8 cellular contexts compared by ENCODE assay signal in the genomic region with DNA sequence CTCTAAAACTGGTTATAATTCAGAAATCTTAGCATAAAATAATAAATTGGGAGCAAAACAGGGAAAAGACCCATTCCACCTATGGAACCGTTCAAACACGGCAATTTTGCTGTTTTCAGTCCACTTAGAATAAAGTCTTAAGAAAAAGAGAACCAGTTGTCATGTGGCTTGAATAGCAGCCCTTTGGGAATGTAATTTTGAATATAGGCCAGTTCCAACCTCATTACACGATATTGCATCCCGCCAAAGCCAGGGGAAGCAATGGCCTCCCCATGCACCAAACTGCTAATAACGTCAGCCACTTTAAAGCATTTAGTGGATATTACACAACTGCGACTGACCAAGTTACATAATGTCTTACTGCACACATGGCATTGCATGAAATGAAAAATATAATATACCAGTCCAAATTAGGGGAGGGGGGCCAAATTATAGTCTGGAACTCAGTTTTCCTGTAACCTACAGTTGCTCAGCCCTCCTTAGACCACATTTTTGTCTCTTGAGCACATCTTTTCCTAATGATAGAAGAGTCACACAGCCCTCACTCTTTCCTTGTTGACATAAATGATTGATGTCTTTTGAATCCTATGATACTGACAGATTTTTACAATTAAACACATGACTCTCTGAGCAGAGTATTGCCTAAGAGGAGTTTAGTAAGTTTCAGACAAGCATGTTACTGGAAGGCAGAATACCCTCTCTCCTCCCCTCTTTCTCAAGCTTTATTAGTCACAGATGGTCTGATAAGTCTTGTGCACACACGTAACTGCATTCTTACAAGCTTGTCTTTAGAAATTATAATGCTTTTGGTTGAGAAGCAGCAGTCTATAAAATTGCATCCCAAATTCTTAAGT. TPM values are rescaled to one million over a fixed set of nuclear protein-coding genes. Genes with fewer than 3 reads are reported as not detected.
A peak's percentile ranks its signal among the peaks of the same experiment; 100 is the strongest.
DNase-seq lines count a peak whose midpoint lies in the region; ATAC-seq, FAIRE-seq and TF ChIP-seq lines count a peak whose summit lies in the region.

No MANE protein-coding gene starts in this region.

- no peaks in the 10 kb centered on the region for H3K9me3 ChIP-seq in OCI-LY7 (ENCODE audit: low read length)

- POLR2A ChIA-PET in OCI-LY7 (lab: Charles Lee), result no interaction called here

- H3K27ac Mint-ChIP-seq in dendritic cell treated with granulocyte-macrophage colony-stimulating factor and Interleukin-4, amounts not matched to agents 40 ng/mL and 50 ng/mL, for 4 days, result peak overlapping the region; percentile 96

- ATAC-seq in GM21737 (IDR thresholded peaks at IDR 0.05; ENCODE audit: unreplicated experiment), result no peak

- H3K36me3 ChIP-seq in OCI-LY7 (ENCODE audit: insufficient read depth, low read length), result no peaks in the 10 kb centered on the region

- CTCF ChIA-PET in OCI-LY7 (lab: Charles Lee; ENCODE audit: unreplicated experiment), result no interaction called here

- H4K20me1 ChIP-seq in OCI-LY7 (ENCODE audit: insufficient read depth, low read length), result no peaks in the 10 kb centered on the region

- H3K9me3 Mint-ChIP-seq in dendritic cell treated with granulocyte-macrophage colony-stimulating factor and Interleukin-4, amounts not matched to agents 40 ng/mL and 50 ng/mL, for 4 days, result no peaks in the 10 kb centered on the region

- H3K79me2 ChIP-seq in OCI-LY7 (ENCODE audit: insufficient read depth, low read depth, low read length), result no peaks in the 10 kb centered on the region

- H3K9me2 ChIP-seq in OCI-LY7 (ENCODE audit: insufficient read depth, low read length), result no peaks in the 10 kb centered on the region

- intact Hi-C loops in dendritic cell treated with granulocyte-macrophage colony-stimulating factor and Interleukin-4, amounts not matched to agents 40 ng/mL and 50 ng/mL, for 4 days (cut with micrococcal nuclease), result no loop called here
- intact Hi-C loops in OCI-LY7 (cut with micrococcal nuclease; ENCODE audit: unreplicated experiment), result no loop called here

- H3K4me1 ChIP-seq in OCI-LY7 (ENCODE audit: insufficient read depth, low read length, poor library complexity, severe bottlenecking), result no peaks in the 10 kb centered on the region

- no TSS peak for BruUV-seq in OCI-LY7 (replicated peaks; lab: Mats Ljungman, UMichigan)

- peaks cover 43% of the 10 kb centered on the region for H3K4me1 Mint-ChIP-seq in dendritic cell treated with granulocyte-macrophage colony-stimulating factor and Interleukin-4, amounts not matched to agents 40 ng/mL and 50 ng/mL, for 4 days (ENCODE audit: low read depth)

- no peak overlapping the region for H3K4me3 Mint-ChIP-seq in dendritic cell treated with granulocyte-macrophage colony-stimulating factor and Interleukin-4, amounts not matched to agents 40 ng/mL and 50 ng/mL, for 4 days

- no peak for FAIRE-seq in frontal cortex (lab: Jason Lieb, UNC)

- no peak overlapping the region for H3K4me2 ChIP-seq in OCI-LY7 (ENCODE audit: low read length)

- no peak overlapping the region for H2AFZ ChIP-seq in OCI-LY7 (ENCODE audit: low read length)

- no peaks in the 10 kb centered on the region for H3K27me3 Mint-ChIP-seq in dendritic cell treated with granulocyte-macrophage colony-stimulating factor and Interleukin-4, amounts not matched to agents 40 ng/mL and 50 ng/mL, for 4 days

- peak; percentile 81 for DNase-seq in Daoy (ENCODE audit: low read depth)
- DNase-seq in NOMO-1 treated with DMSO at 0.1 percent for 48 hours (lab: John Stamatoyannopoulos, UW; ENCODE audit: unreplicated experiment), result peak; percentile 91
- peak; percentile 64 for DNase-seq in myocyte (ENCODE audit: low read depth)
- no peak for DNase-seq in SHP77 treated with DMSO at 0.1 percent for 48 hours (lab: John Stamatoyannopoulos, UW)
- DNase-seq in OCI-LY7 (ENCODE audit: low spot score), result no peak
- DNase-seq in frontal cortex (ENCODE audit: low spot score in 2 of 2), result no peak

- no peak overlapping the region for H3K27ac ChIP-seq in OCI-LY7 (ENCODE audit: low read depth, low read length, poor library complexity, severe bottlenecking)

- no peak for TF ChIP-seq CTCF in OCI-LY7 (conservative IDR thresholded peaks at IDR 0.05; ENCODE audit: low read length)

- H3K4me3 ChIP-seq in OCI-LY7 (ENCODE audit: low read depth, low read length, poor library complexity, severe bottlenecking), result no peak overlapping the region

- peaks cover 10% of the 10 kb centered on the region for H3K36me3 Mint-ChIP-seq in dendritic cell treated with granulocyte-macrophage colony-stimulating factor and Interleukin-4, amounts not matched to agents 40 ng/mL and 50 ng/mL, for 4 days (ENCODE audit: low read depth)

RNA-seq across cellular contexts. Expression of a gene that starts 1.0 kb away (rescaled TPM):
- total RNA-seq in Daoy (2014; rRNA removed; shearing (Covaris generic)), result 5.7 and 7.8 TPM in 2 replicates
- total RNA-seq in myocyte (5.3 and 6.0 TPM in 2 replicates), OCI-LY7 (2022) (not detected in 2 replicates), frontal cortex (4.1 TPM)
- 1.9 TPM for polyA plus RNA-seq in myocyte (2012)
- total RNA-seq in OCI-LY7 (2014; rRNA removed; shearing (Covaris generic)), result not detected in 2 replicates

RNA-seq across cellular contexts. Expression of a gene that starts 31.9 kb away (rescaled TPM):
- not detected in 2 replicates for total RNA-seq in Daoy (2014; rRNA removed; shearing (Covaris generic))
- total RNA-seq in myocyte (not detected in 2 replicates), OCI-LY7 (2022) (not detected in 2 replicates), frontal cortex (not detected)
- not detected for polyA plus RNA-seq in myocyte (2012)
- total RNA-seq in OCI-LY7 (2014; rRNA removed; shearing (Covaris generic)), result not detected in 2 replicates

Comparison
In these comparisons a context has a peak if more than half of its experiments do, and no peak if none do; other contexts are left out.
1. DNase-seq: peak in Daoy (single experiment), NOMO-1 treated with DMSO at 0.1 percent for 48 hours (single experiment) and myocyte (single experiment); none in SHP77 treated with DMSO at 0.1 percent for 48 hours (single experiment), OCI-LY7 (single experiment) and frontal cortex (0 of 2).